31 cellular contexts compared by ENCODE assay signal in genomic region chr19:56372281-56372680, GRCh38. TPM values are rescaled to one million over a fixed set of nuclear protein-coding genes. Genes with fewer than 3 reads are reported as not detected.
"Had no signal": no experiment of that assay in that cellular context is flagged by ENCODE, and none has a peak within 500 bp of the region (broad histone marks: within the 10 kb centered on the region; RNA-seq: fewer than 3 reads in every experiment).

No MANE protein-coding gene starts in this region.

- DNase-seq: activated CD4-positive, alpha-beta memory T cell treated with anti-CD3 and anti-CD28 coated beads for 36 hours; activated CD4-positive, alpha-beta T cell treated with anti-CD3 and anti-CD28 coated beads for 36 hours; activated CD4-positive, alpha-beta T cell treated with anti-CD3 and anti-CD28 coated beads, Interleukin-2, amount 10 ng/mL, durations not matched to agents 7 days and 5 days; activated CD8-positive, alpha-beta memory T cell treated with anti-CD3 and anti-CD28 coated beads, Interleukin-2, amount 50 U/mL, for 4 hours; activated gamma-delta T cell treated with Interleukin-2 at 50 U/mL for 16 hours; activated naive CD4-positive, alpha-beta T cell treated with anti-CD3 and anti-CD28 coated beads for 36 hours; activated T-cell treated with anti-CD3 and anti-CD28 coated beads for 4 hours; activated T-cell treated with anti-CD3 and anti-CD28 coated beads, Interleukin-2, amount 50 U/mL, for 4 hours; adrenal gland; body of pancreas; MM.1S; MV-4-11; NCI-H1092; NCI-H1436 treated with DMSO at 0.1 percent for 48 hours; NCI-H1694 treated with DMSO at 0.1 percent for 48 hours; NCI-H2029; NCI-H345; NCI-H510A; NCI-H526; NCI-H748 treated with DMSO at 0.1 percent for 48 hours; NK-92 treated with Interleukin-12 subunit alpha and Interleukin-12 subunit beta, amount 100 ng/mL, for 24 hours; PC-3; Right ventricle myocardium superior; SW 1271; T-helper 1 cell; T-helper 2 cell; T-helper 9 cell had no signal

- H3K9ac ChIP-seq: KMS-11 had no signal

- H3K27me3 ChIP-seq: adrenal gland, body of pancreas, breast epithelium had no signal

- H3K4me3 ChIP-seq: adrenal gland, body of pancreas, breast epithelium had no signal

- H3K4me2 ChIP-seq: KMS-11 had no signal

- FAIRE-seq: astrocyte, RCC 7860 had no signal

- H3K27ac ChIP-seq: adrenal gland, body of pancreas, breast epithelium, KMS-11 had no signal

RNA-seq across cellular contexts. Expression of gene ZNF582, which starts 21.1 kb away (rescaled TPM):
- total RNA-seq: PC-3 had no signal
